ENCODE assay signal across 29 cellular contexts in genomic region chr22:35473971-35474370, GRCh38.
"Had no signal": no experiment of that assay in that cellular context is flagged by ENCODE, and none has a peak within 500 bp of the region (broad histone marks: within the 10 kb centered on the region; RNA-seq: fewer than 3 reads in every experiment).

No MANE protein-coding gene starts in this region.

- FAIRE-seq: keratinocyte had no signal

- H3K4me3 Mint-ChIP-seq: mesothelial cell of epicardium; natural killer cell; nephron progenitor cell; neural progenitor cell; stimulated activated memory B cell treated with anti-CD40 and anti-IgM and Interleukin-4, amounts not matched to agents 10 μg/mL and 1 μg/mL and 100 μg/mL, for 72 hours; type B pancreatic cell had no signal

- H3K9me3 ChIP-seq: lower lobe of right lung, ovary, right atrium auricular region, right lobe of liver, tibial nerve, uterus had no signal

- ATAC-seq: left cardiac atrium; left lobe of liver; lower lobe of right lung; natural killer cell; right lobe of liver; stimulated activated memory B cell treated with anti-CD40 and anti-IgM and Interleukin-4, amounts not matched to agents 10 μg/mL and 1 μg/mL and 100 μg/mL, for 72 hours; stimulated activated naive CD8-positive, alpha-beta T cell treated with anti-CD3 and anti-CD28 coated beads, Interleukin-15, amount 100 ng/mL, for 72 hours had no signal

- H3K9ac ChIP-seq: neural progenitor cell had no signal

- H3K9me3 Mint-ChIP-seq: natural killer cell had no signal

- H3K4me1 Mint-ChIP-seq: natural killer cell had no signal

- H3K27ac ChIP-seq: lower lobe of right lung, neural progenitor cell, ovary, right atrium auricular region, right lobe of liver, tibial nerve, uterus had no signal

- H3K4me2 ChIP-seq: neural progenitor cell, smooth muscle cell had no signal

- H2AFZ ChIP-seq: neural progenitor cell had no signal

- H3K4me1 ChIP-seq: neural progenitor cell, right lobe of liver had no signal

- H3K27me3 Mint-ChIP-seq: type B pancreatic cell had no signal

- H3K36me3 Mint-ChIP-seq: natural killer cell had no signal

- DNase-seq: hippocampal formation; kidney glomerular epithelial cell; left cardiac atrium; lower lobe of right lung; mammary epithelial cell; mesendoderm; naive B cell; natural killer cell; nephron progenitor cell; ovary; right lobe of liver; stimulated activated CD4-positive, alpha-beta T cell treated with anti-CD3 and anti-CD28 coated beads, Interleukin-1b, Interleukin-23, amount 100 ng/mL, for 48 hours; stimulated activated CD4-positive, alpha-beta T cell treated with anti-CD3 and anti-CD28 coated beads, Interleukin-2, amount 100 ng/mL, for 48 hours; stimulated activated CD4-positive, alpha-beta T cell treated with anti-CD3 and anti-CD28 coated beads, Interleukin-4, amount 100 ng/mL, for 4 hours; stimulated activated CD8-positive, alpha-beta memory T cell treated with anti-CD3 and anti-CD28 coated beads, Interleukin-4, amount 100 ng/mL, for 48 hours; stimulated activated naive CD4-positive, alpha-beta T cell treated with Interleukin-2 at 50 U/mL for 16 hours; stimulated activated naive CD8-positive, alpha-beta T cell treated with anti-CD3 and anti-CD28 coated beads, Interleukin-15, amount 100 ng/mL, for 72 hours; substantia nigra; uterus had no signal

- H3K27me3 ChIP-seq: neural progenitor cell, ovary, right atrium auricular region, right lobe of liver, tibial nerve, uterus had no signal

- H3K4me3 ChIP-seq: lower lobe of right lung, neural progenitor cell, ovary, right atrium auricular region, right lobe of liver, smooth muscle cell, tibial nerve, uterus had no signal

- H3K27ac Mint-ChIP-seq: mesothelial cell of epicardium; natural killer cell; neural progenitor cell; progenitor cell of endocrine pancreas; stimulated activated memory B cell treated with anti-CD40 and anti-IgM and Interleukin-4, amounts not matched to agents 10 μg/mL and 1 μg/mL and 100 μg/mL, for 72 hours; type B pancreatic cell had no signal

- H3K36me3 ChIP-seq: lower lobe of right lung, neural progenitor cell, ovary, right atrium auricular region, right lobe of liver, tibial nerve, uterus had no signal
